ENCODE assay signal across 19 cellular contexts in the genomic region with DNA sequence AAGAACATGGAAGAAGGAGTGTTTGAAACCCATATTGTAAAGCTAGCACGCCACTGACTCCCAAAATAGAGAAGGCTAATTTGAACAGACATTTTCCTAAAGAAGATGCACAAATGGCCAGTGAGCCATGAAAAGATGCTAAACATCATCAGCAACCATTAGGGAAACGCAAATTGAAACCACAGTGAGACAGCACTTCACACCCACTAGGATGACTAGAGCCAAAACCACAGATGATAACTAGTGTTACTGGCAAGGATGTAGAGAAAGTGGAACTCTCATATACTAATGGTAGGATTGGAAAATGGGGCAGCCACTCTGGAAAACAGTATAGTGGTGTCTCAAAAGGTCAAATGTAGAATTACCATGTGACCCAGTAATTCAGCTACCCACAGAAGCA. TPM values are rescaled to one million over a fixed set of nuclear protein-coding genes. Genes with fewer than 3 reads are reported as not detected.
DNase-seq lines count a peak whose midpoint lies in the region; ATAC-seq, FAIRE-seq and TF ChIP-seq lines count a peak whose summit lies in the region.
"Had no signal": no experiment of that assay in that cellular context is flagged by ENCODE, and none has a peak within 500 bp of the region (broad histone marks: within the 10 kb centered on the region; RNA-seq: fewer than 3 reads in every experiment).

No MANE protein-coding gene starts in this region.

- no peak for TF ChIP-seq EP300 in K562 (IDR thresholded peaks at IDR 0.05; ENCODE audit: low read length)

- H3K79me2 ChIP-seq in K562 (ENCODE audit: control insufficient read depth, insufficient read depth, low read length), result no peaks in the 10 kb centered on the region

- H3K4me3 Mint-ChIP-seq in stimulated activated naive CD8-positive, alpha-beta T cell treated with anti-CD3 and anti-CD28 coated beads, Interleukin-15, amount 100 ng/mL, for 72 hours, result no peak overlapping the region
- no peak overlapping the region for H3K4me3 Mint-ChIP-seq in effector memory CD8-positive, alpha-beta T cell
- H3K4me3 Mint-ChIP-seq: CD8-positive, alpha-beta memory T cell; IgD-negative memory B cell had no signal

- H3K36me3 Mint-ChIP-seq in effector memory CD8-positive, alpha-beta T cell (ENCODE audit: insufficient read depth), result no peaks in the 10 kb centered on the region
- H3K36me3 Mint-ChIP-seq: CD8-positive, alpha-beta memory T cell; IgD-negative memory B cell had no signal

- no peaks in the 10 kb centered on the region for H3K4me1 Mint-ChIP-seq in stimulated activated naive CD8-positive, alpha-beta T cell treated with anti-CD3 and anti-CD28 coated beads, Interleukin-15, amount 100 ng/mL, for 72 hours
- no peaks in the 10 kb centered on the region for H3K4me1 Mint-ChIP-seq in effector memory CD8-positive, alpha-beta T cell (ENCODE audit: low read depth in 2 of 2)
- H3K4me1 Mint-ChIP-seq: CD8-positive, alpha-beta memory T cell; IgD-negative memory B cell had no signal

- H3K27me3 Mint-ChIP-seq in stimulated activated naive CD8-positive, alpha-beta T cell treated with anti-CD3 and anti-CD28 coated beads, Interleukin-15, amount 100 ng/mL, for 72 hours, result peaks cover 23% of the 10 kb centered on the region
- peaks cover 25 to 47% of the 10 kb centered on the region in 2 donors for H3K27me3 Mint-ChIP-seq in effector memory CD8-positive, alpha-beta T cell

- TF ChIP-seq CTCF in K562 (IDR thresholded peaks at IDR 0.05 in 2 of 3, conservative IDR thresholded peaks at IDR 0.05 in 1 of 3; ENCODE audit: insufficient read depth in 2 of 3, low read depth in 1 of 3, low read length in 3 of 3), result no peak

- no peak overlapping the region for H3K9ac ChIP-seq in K562 (ENCODE audit: insufficient read depth in 1 of 2, low read depth in 2 of 2, low read length in 2 of 2)
- H3K9ac ChIP-seq: BLaER1 treated with 17β-estradiol and CSF1 and Interleukin-3, amounts not matched to agents 10 nM and 100 nM had no signal

- H2AFZ ChIP-seq in K562 (ENCODE audit: low read depth, low read length), result no peak overlapping the region
- H2AFZ ChIP-seq: PC-9 had no signal

- TF ChIP-seq POLR2A in K562 (conservative IDR thresholded peaks at IDR 0.05), result no peak

- no peak overlapping the region for H3K27ac Mint-ChIP-seq in stimulated activated naive CD8-positive, alpha-beta T cell treated with anti-CD3 and anti-CD28 coated beads, Interleukin-15, amount 100 ng/mL, for 72 hours
- H3K27ac Mint-ChIP-seq in effector memory CD8-positive, alpha-beta T cell, result no peak overlapping the region
- H3K27ac Mint-ChIP-seq: CD8-positive, alpha-beta memory T cell; IgD-negative memory B cell had no signal

- no peaks in the 10 kb centered on the region for H3K9me3 ChIP-seq in K562 (replicated peaks; ENCODE audit: control insufficient read depth, insufficient read depth, low read depth, low read length)

- POLR2A ChIA-PET in K562 (lab: Yijun Ruan, JAX), result interaction anchor here (0.5 to 0.6 kb wide), 2 partner anchors 39 to 1005 kb away, joined by 3 read pairs; no protein-coding TSS in a partner anchor

- no peak for TF ChIP-seq RAD21 in K562 (CRISPR knock-in tag; conservative IDR thresholded peaks at IDR 0.05 in 1 of 2, IDR thresholded peaks at IDR 0.05 in 1 of 2)

- no peaks in the 10 kb centered on the region for H3K36me3 ChIP-seq in K562 (ENCODE audit: control insufficient read depth, insufficient read depth, low read length)
- H3K36me3 ChIP-seq: BLaER1 treated with 17β-estradiol and CSF1 and Interleukin-3, amounts not matched to agents 10 nM and 100 nM had no signal

- H3K27me3 ChIP-seq in K562 (ENCODE audit: control insufficient read depth in 2 of 2, insufficient read depth in 2 of 2, low read length in 2 of 2), result peaks cover 42 to 60% of the 10 kb centered on the region in 2 experiments

- no peak overlapping the region for H3K27ac ChIP-seq in K562 (ENCODE audit: extremely low read depth, low read depth, low read length)
- H3K27ac ChIP-seq: BLaER1 treated with 17β-estradiol and CSF1 and Interleukin-3, amounts not matched to agents 10 nM and 100 nM; HL-60; PC-9 had no signal

- H3K4me3 ChIP-seq in K562, result no peak overlapping the region
- H3K4me3 ChIP-seq: BLaER1 treated with 17β-estradiol and CSF1 and Interleukin-3, amounts not matched to agents 10 nM and 100 nM; PC-9 had no signal

- CTCF ChIA-PET in K562 (lab: Yijun Ruan, JAX; ENCODE audit: low intra/inter-chr PET ratio), result no interaction called here

- 3% methylated on average over 2 of the region's 2 CpGs for WGBS in K562 (ENCODE audit: insufficient coverage, low coverage, missing lambda C conversion rate)

- peaks cover 0 to 7% of the 10 kb centered on the region in 2 experiments; a peak in 1 of 5 replicates for H3K4me1 ChIP-seq in K562 (replicated peaks in 1 of 2; ENCODE audit: control insufficient read depth in 2 of 2, insufficient read depth in 2 of 2, low read length in 2 of 2)

- FAIRE-seq in K562 (lab: Jason Lieb, UNC) (no peak), urothelium cell line (lab: Jason Lieb, UNC) (peak; percentile 71)

- H3K9me1 ChIP-seq in K562 (ENCODE audit: control insufficient read depth, insufficient read depth, low read length), result no peaks in the 10 kb centered on the region

- ATAC-seq in stimulated activated naive CD8-positive, alpha-beta T cell treated with anti-CD3 and anti-CD28 coated beads, Interleukin-15, Interleukin-2, amounts not matched to agents 100 U/mL and 50 U/mL, for 24 hours, result peak; percentile 40
- no peak for ATAC-seq in stimulated activated naive CD8-positive, alpha-beta T cell treated with anti-CD3 and anti-CD28 coated beads, Interleukin-15, amount 100 ng/mL, for 72 hours
- no peak for ATAC-seq in K562
- no peak for ATAC-seq in GM18873 (IDR thresholded peaks at IDR 0.05; ENCODE audit: low FRiP score, unreplicated experiment)
- ATAC-seq in effector memory CD8-positive, alpha-beta T cell (replicated peaks), result no peak

- no TSS peak for BruUV-seq in K562 (replicated peaks; lab: Mats Ljungman, UMichigan)

- 0 out of 2 replicates have a peak, but pooled peaks cover 8% of the 10 kb centered on the region for H4K20me1 ChIP-seq in K562 (replicated peaks; ENCODE audit: control insufficient read depth, insufficient read depth, low read length)

- intact Hi-C loops in K562 (cut with micrococcal nuclease), result no loop called here

- DNase-seq in stimulated activated naive CD8-positive, alpha-beta T cell treated with anti-CD3 and anti-CD28 coated beads, Interleukin-15, Interleukin-2, amounts not matched to agents 100 U/mL and 50 U/mL, for 24 hours, result no peak
- DNase-seq in stimulated activated naive CD8-positive, alpha-beta T cell treated with anti-CD3 and anti-CD28 coated beads, Interleukin-15, amount 100 ng/mL, for 72 hours, result no peak
- DNase-seq in OCI-M1 (lab: John Stamatoyannopoulos, UW) (peak; percentile 57), K562 (ENCODE audit: extremely low read depth in 1 of 4, low spot score in 3 of 4) (no peak), urothelium cell line (ENCODE audit: low spot score) (no peak), cerebellum (ENCODE audit: low spot score) (no peak)
- no peak for DNase-seq in effector memory CD8-positive, alpha-beta T cell
- DNase-seq: CD8-positive, alpha-beta memory T cell; H7; Kasumi-1; MM.1S; NCI-H1694 treated with DMSO at 0.1 percent for 48 hours; NCI-H510A treated with DMSO at 0.1 percent for 48 hours; NCI-H774; PC-9 had no signal

- H3K4me2 ChIP-seq in K562 (ENCODE audit: insufficient read depth, low read length), result no peak overlapping the region
- H3K4me2 ChIP-seq: BLaER1 treated with 17β-estradiol and CSF1 and Interleukin-3, amounts not matched to agents 10 nM and 100 nM; PC-9 had no signal

- in situ Hi-C loops in K562 (cut with MboI), result no loop called here

- H3K9me3 Mint-ChIP-seq in stimulated activated naive CD8-positive, alpha-beta T cell treated with anti-CD3 and anti-CD28 coated beads, Interleukin-15, amount 100 ng/mL, for 72 hours, result peaks cover 5 to 8% of the 10 kb centered on the region in 2 donors
- no peaks in the 10 kb centered on the region for H3K9me3 Mint-ChIP-seq in effector memory CD8-positive, alpha-beta T cell

TF ChIP-seq in K562, 482 proteins besides CTCF, POLR2A, EP300 and RAD21 (continues in another document):
- TF ChIP-seq SAP30 (IDR thresholded peaks at IDR 0.05; ENCODE audit: borderline replicate concordance, insufficient read depth, low read depth, low read length, poor library complexity, severe bottlenecking), result no peak
- no peak for TF ChIP-seq HNRNPK (IDR thresholded peaks at IDR 0.05; ENCODE audit: low read depth, low read length, poor library complexity, severe bottlenecking)
- TF ChIP-seq RAD51 (IDR thresholded peaks at IDR 0.05; ENCODE audit: borderline replicate concordance, low read depth), result no peak
- no peak for TF ChIP-seq LEF1 (IDR thresholded peaks at IDR 0.05)
- TF ChIP-seq EWSR1 (IDR thresholded peaks at IDR 0.05; ENCODE audit: borderline replicate concordance, low read depth, partially characterized antibody), result peak; percentile 14
- TF ChIP-seq RBFOX2 (IDR thresholded peaks at IDR 0.05; ENCODE audit: low read depth, low read length), result no peak
- no peak for TF ChIP-seq SMC3 (conservative IDR thresholded peaks at IDR 0.05; ENCODE audit: insufficient read depth, low read depth, low read length)
- no peak for TF ChIP-seq SMAD4 (CRISPR knock-in tag; conservative IDR thresholded peaks at IDR 0.05)

RNA-seq across cellular contexts. Expression of a gene that starts 58.2 kb away (rescaled TPM):
- not detected in 2 replicates for total RNA-seq in K562 (2011; cell fraction: chromatin; rRNA removed; ENCODE audit: low replicate concordance)
- not detected in 2 replicates for total RNA-seq in K562 (2011; cell fraction: nucleolus; rRNA removed)
- total RNA-seq in K562 (2011; cell fraction: nucleoplasm; rRNA removed), result not detected in 2 replicates
- total RNA-seq in K562 (2014; rRNA removed) (not detected in 2 replicates), K562 (2014; rRNA removed; fragmentation: Illumina TruSeq; extraction: Trizol) (not detected in 2 replicates), K562 (2015; rRNA removed; fragmentation: Illumina TruSeq; extraction: Trizol) (not detected in 2 replicates), K562 (2021) (0.13 and 0.18 TPM in 2 replicates), cerebellum (13.5 TPM)
- polyA plus RNA-seq in K562 (2011; rRNA removed) (not detected in 2 replicates), K562 (2014; fragmentation: Illumina TruSeq; extraction: Trizol) (not detected in 2 replicates), K562 (2014; fragmentation: Nextera tagmentation; extraction: Ambion mirVana) (not detected), K562 (2014; rRNA removed) (not detected in 2 replicates)
- not detected in 2 replicates for polyA plus RNA-seq in K562 (2011; cell fraction: cytosol; rRNA removed)
- polyA plus RNA-seq in K562 (2011; cell fraction: nucleus; rRNA removed), result not detected in 2 replicates
- polyA plus RNA-seq in K562 (2012), result 0.07 and 0.15 TPM in 2 replicates
- polyA minus RNA-seq in K562 (2011; rRNA and poly(A)+ RNA removed), result not detected in 2 replicates
- polyA minus RNA-seq in K562 (2011; cell fraction: cytosol; rRNA and poly(A)+ RNA removed), result not detected in 2 replicates
- not detected in 2 replicates for polyA minus RNA-seq in K562 (2011; cell fraction: nucleus; rRNA and poly(A)+ RNA removed)
- total RNA-seq: CD8-positive, alpha-beta memory T cell had no signal
- polyA plus RNA-seq: CD8-positive, alpha-beta memory T cell; IgD-negative memory B cell had no signal

Comparison
In these comparisons a context has a peak if more than half of its experiments do, and no peak if none do; other contexts are left out.
1. RNA of a gene that starts 58.2 kb away (total RNA-seq): 13.5 TPM in cerebellum (single experiment); 0.13 to 0.18 TPM in K562; every median in the first group is over 10 times any median in the second.